8 cellular contexts compared by ENCODE assay signal in genomic region chr14:28635387-28635786, GRCh38.
DNase-seq lines count a peak whose midpoint lies in the region; TF ChIP-seq lines count a peak whose summit lies in the region.

No MANE protein-coding gene starts in this region.

- no peaks in the 10 kb centered on the region for H3K79me1 ChIP-seq in trophoblast cell (ENCODE audit: low read length)

- H2AK5ac ChIP-seq in trophoblast cell (ENCODE audit: low read length), result no peak overlapping the region

- no peak overlapping the region for H2BK12ac ChIP-seq in trophoblast cell (ENCODE audit: low read length)

- no peak overlapping the region for H3K18ac ChIP-seq in trophoblast cell (ENCODE audit: low read length)

- H3K27ac ChIP-seq in trophoblast cell (ENCODE audit: low read depth, low read length) (no peak overlapping the region), right atrium auricular region (no peak overlapping the region)

- no CpG with 5 or more reads among the region's 7 CpGs for WGBS in trophoblast cell (ENCODE audit: extremely low coverage, insufficient coverage, insufficient read length)

- no peak overlapping the region for H2AFZ ChIP-seq in trophoblast cell (ENCODE audit: insufficient read depth, low read length, poor library complexity)

- H3K14ac ChIP-seq in trophoblast cell (ENCODE audit: low read length), result no peak overlapping the region

- H3K4me1 ChIP-seq in trophoblast cell (ENCODE audit: control insufficient read depth in 1 of 2, insufficient read depth in 2 of 2, low read length in 2 of 2), result no peaks in the 10 kb centered on the region
- no peaks in the 10 kb centered on the region for H3K4me1 ChIP-seq in right atrium auricular region

- H3K36me3 ChIP-seq in trophoblast cell (ENCODE audit: control insufficient read depth in 1 of 2, insufficient read depth in 2 of 2, low read length in 2 of 2) (no peaks in the 10 kb centered on the region), right atrium auricular region (no peaks in the 10 kb centered on the region)

- no peaks in the 10 kb centered on the region for H3K9me3 ChIP-seq in trophoblast cell (ENCODE audit: insufficient read depth, low read depth, low read length)
- peaks cover 0 to 17% of the 10 kb centered on the region in 2 donors for H3K9me3 ChIP-seq in right atrium auricular region

- no peak overlapping the region for H2BK5ac ChIP-seq in trophoblast cell (ENCODE audit: low read depth, low read length, poor library complexity)

- H3K9ac ChIP-seq in trophoblast cell (ENCODE audit: low read length), result no peak overlapping the region

- DNase-seq in stimulated activated CD4-positive, alpha-beta T cell treated with anti-CD3 and anti-CD28 coated beads, Interleukin-2, amount 100 ng/mL, for 48 hours, result peak; percentile 3 to 24
- DNase-seq in stimulated activated CD4-positive, alpha-beta T cell treated with anti-CD3 and anti-CD28 coated beads, Interleukin-4, amount 100 ng/mL, for 4 hours, result no peak
- DNase-seq in NCI-H446 treated with DMSO at 0.1 percent for 48 hours (lab: John Stamatoyannopoulos, UW), result peak; percentile 32
- DNase-seq in dermis blood vessel endothelial cell, result peak; percentile 39
- DNase-seq in trophoblast cell, result peak; percentile 7 to 64
- DNase-seq in mucosa of gallbladder (ENCODE audit: low spot score), result no peak
- no peak for DNase-seq in GM19238 (ENCODE audit: insufficient read length, low spot score)
- DNase-seq in right atrium auricular region (ENCODE audit: low spot score), result no peak

- no peak overlapping the region for H4K91ac ChIP-seq in trophoblast cell (ENCODE audit: low read depth, low read length)

- H3K23ac ChIP-seq in trophoblast cell (ENCODE audit: low read length), result no peak overlapping the region

- no peaks in the 10 kb centered on the region for H3K27me3 ChIP-seq in trophoblast cell (ENCODE audit: insufficient read depth, low read length)
- no peaks in the 10 kb centered on the region for H3K27me3 ChIP-seq in right atrium auricular region

- TF ChIP-seq CTCF in right atrium auricular region (IDR thresholded peaks at IDR 0.05), result peak in 1 of 2 donors; percentile 63

- H3K4me3 ChIP-seq in trophoblast cell (ENCODE audit: low read depth, low read length) (no peak overlapping the region), right atrium auricular region (no peak overlapping the region)

- H2BK120ac ChIP-seq in trophoblast cell (ENCODE audit: insufficient read depth, low read length, poor library complexity), result no peak overlapping the region

- H3K79me2 ChIP-seq in trophoblast cell (ENCODE audit: control insufficient read depth, insufficient read depth, low read length, poor library complexity), result no peaks in the 10 kb centered on the region

- H3K4me2 ChIP-seq in trophoblast cell (ENCODE audit: low read length), result no peak overlapping the region

- no peak overlapping the region for H4K12ac ChIP-seq in trophoblast cell (ENCODE audit: low read depth, low read length)

- H4K8ac ChIP-seq in trophoblast cell (ENCODE audit: low read depth, low read length), result no peak overlapping the region

- H3K4ac ChIP-seq in trophoblast cell (ENCODE audit: low read depth, low read length), result no peak overlapping the region

Comparison
In these comparisons a context has a peak if more than half of its experiments do, and no peak if none do; other contexts are left out.
1. DNase-seq: peak in stimulated activated CD4-positive, alpha-beta T cell treated with anti-CD3 and anti-CD28 coated beads, Interleukin-2, amount 100 ng/mL, for 48 hours (2 of 2), NCI-H446 treated with DMSO at 0.1 percent for 48 hours (single experiment), dermis blood vessel endothelial cell (single experiment) and trophoblast cell (2 of 2); none in stimulated activated CD4-positive, alpha-beta T cell treated with anti-CD3 and anti-CD28 coated beads, Interleukin-4, amount 100 ng/mL, for 4 hours (0 of 2), mucosa of gallbladder (single experiment), GM19238 (single experiment) and right atrium auricular region (single experiment).